8 cellular contexts compared by ENCODE assay signal in the genomic region with DNA sequence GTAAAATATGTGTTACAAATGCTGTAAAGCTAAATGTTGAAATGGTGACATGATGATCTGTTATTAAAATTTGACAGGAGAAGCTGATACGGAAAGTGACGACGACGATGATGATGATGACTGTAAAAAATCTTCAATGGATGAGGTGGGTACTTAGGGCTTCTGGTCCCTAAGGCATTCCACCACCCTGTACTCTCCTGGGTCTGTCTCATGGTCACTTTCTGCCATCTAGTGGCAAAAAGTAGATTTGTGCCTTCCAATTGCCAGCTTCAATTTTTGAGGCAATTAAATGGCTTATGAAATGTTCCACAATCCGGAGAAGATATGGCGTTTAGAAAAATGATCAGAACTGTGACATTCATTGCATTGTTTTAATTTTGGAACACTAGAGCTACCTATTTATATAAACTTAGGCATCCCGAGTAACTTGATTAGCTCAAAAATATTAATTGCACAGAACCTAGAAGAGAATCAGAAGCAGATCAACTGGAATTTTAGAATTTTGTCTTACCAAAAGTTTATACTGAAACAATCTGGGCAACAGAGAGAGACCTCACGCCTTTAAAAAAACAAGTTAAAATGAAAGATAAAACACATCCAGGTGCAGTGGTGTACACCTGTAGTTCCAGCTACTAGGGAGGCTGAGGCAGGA.
A peak's percentile ranks its signal among the peaks of the same experiment; 100 is the strongest.
DNase-seq lines count a peak whose midpoint lies in the region; ATAC-seq and TF ChIP-seq lines count a peak whose summit lies in the region.

No MANE protein-coding gene starts in this region.

- H2AFZ ChIP-seq in fibroblast of lung (ENCODE audit: low read length) = no peak overlapping the region

- H3K4me2 ChIP-seq in fibroblast of lung (ENCODE audit: extremely low read depth, insufficient read depth, low read length) = no peak overlapping the region

- H3K4me1 ChIP-seq in fibroblast of lung (ENCODE audit: control insufficient read depth, extremely low read depth, insufficient read depth, low read length) = no peaks in the 10 kb centered on the region

- no peaks in the 10 kb centered on the region for H3K4me1 Mint-ChIP-seq in natural killer cell treated with Interleukin-12 subunit alpha and Interleukin-12 subunit beta and Interleukin-15 and Interleukin-18, amount 100 ng/mL, for 72 hours (ENCODE audit: low read depth in 2 of 2)

- TF ChIP-seq CTCF in AG10803 (conservative IDR thresholded peaks at IDR 0.05; ENCODE audit: low read length) (peak; percentile 91), GM12874 (IDR thresholded peaks at IDR 0.05; ENCODE audit: insufficient read depth, low read depth, low read length) (peak; percentile 69), fibroblast of lung (conservative IDR thresholded peaks at IDR 0.05 in 1 of 2, IDR thresholded peaks at IDR 0.05 in 1 of 2; ENCODE audit: low read depth in 1 of 2, low read length in 2 of 2) (peak; percentile 81 to 82)

- H3K36me3 ChIP-seq in fibroblast of lung (ENCODE audit: control insufficient read depth, insufficient read depth, low read length) = no peaks in the 10 kb centered on the region

- no peaks in the 10 kb centered on the region for H3K27me3 ChIP-seq in fibroblast of lung (ENCODE audit: control insufficient read depth, insufficient read depth, low read length)

- DNase-seq in AG10803 (ENCODE audit: low read depth) (peak; percentile 74), NCI-H2029 treated with DMSO at 0.1 percent for 48 hours (lab: John Stamatoyannopoulos, UW) (peak; percentile 57), T-helper 9 cell (peak; percentile 1), fibroblast of lung (ENCODE audit: low read depth in 2 of 2) (peak; percentile 66 to 81)
- peak; percentile 69 for DNase-seq in natural killer cell treated with Interleukin-12 subunit alpha and Interleukin-12 subunit beta and Interleukin-15 and Interleukin-18, amount 100 ng/mL, for 72 hours (ENCODE audit: low spot score)
- no peak for DNase-seq in effector CD8-positive, alpha-beta T cell (lab: John Stamatoyannopoulos, UW)

- no peak overlapping the region for H3K4me3 Mint-ChIP-seq in natural killer cell treated with Interleukin-12 subunit alpha and Interleukin-12 subunit beta and Interleukin-15 and Interleukin-18, amount 100 ng/mL, for 72 hours

- H3K36me3 Mint-ChIP-seq in natural killer cell treated with Interleukin-12 subunit alpha and Interleukin-12 subunit beta and Interleukin-15 and Interleukin-18, amount 100 ng/mL, for 72 hours = no peaks in the 10 kb centered on the region

- H3K4me3 ChIP-seq in AG10803 (ENCODE audit: low read length) = no peak overlapping the region
- H3K4me3 ChIP-seq in fibroblast of lung (replicated peaks in 1 of 4; ENCODE audit: control extremely low read depth in 1 of 4, insufficient read depth in 1 of 4, low read depth in 3 of 4, low read length in 4 of 4) = no peak overlapping the region

- peak; percentile 77 for ATAC-seq in HG02981 (IDR thresholded peaks at IDR 0.05; ENCODE audit: unreplicated experiment)
- peak in 1 of 2 donors; percentile 75 for ATAC-seq in natural killer cell treated with Interleukin-12 subunit alpha and Interleukin-12 subunit beta and Interleukin-15 and Interleukin-18, amount 100 ng/mL, for 72 hours

- H3K9me3 ChIP-seq in fibroblast of lung (ENCODE audit: control insufficient read depth, insufficient read depth, low read depth, low read length) = no peaks in the 10 kb centered on the region

- no peaks in the 10 kb centered on the region for H4K20me1 ChIP-seq in fibroblast of lung (ENCODE audit: control insufficient read depth, extremely low read depth, insufficient read depth, low read length)

- no peak overlapping the region for H3K27ac ChIP-seq in fibroblast of lung (ENCODE audit: insufficient read depth, low read length)

- H3K27ac Mint-ChIP-seq in natural killer cell treated with Interleukin-12 subunit alpha and Interleukin-12 subunit beta and Interleukin-15 and Interleukin-18, amount 100 ng/mL, for 72 hours = no peak overlapping the region

- no peak overlapping the region for H3K9ac ChIP-seq in fibroblast of lung (ENCODE audit: insufficient read depth, low read length)

- no peaks in the 10 kb centered on the region for H3K27me3 Mint-ChIP-seq in natural killer cell treated with Interleukin-12 subunit alpha and Interleukin-12 subunit beta and Interleukin-15 and Interleukin-18, amount 100 ng/mL, for 72 hours

- no peaks in the 10 kb centered on the region for H3K9me3 Mint-ChIP-seq in natural killer cell treated with Interleukin-12 subunit alpha and Interleukin-12 subunit beta and Interleukin-15 and Interleukin-18, amount 100 ng/mL, for 72 hours

- no peaks in the 10 kb centered on the region for H3K79me2 ChIP-seq in fibroblast of lung (ENCODE audit: control insufficient read depth, insufficient read depth, low read length)
